16 cellular contexts compared by ENCODE assay signal in genomic region chr7:135204271-135204872, GRCh38. TPM values are rescaled to one million over a fixed set of nuclear protein-coding genes. Genes with fewer than 3 reads are reported as not detected.
DNase-seq lines count a peak whose midpoint lies in the region; ATAC-seq and TF ChIP-seq lines count a peak whose summit lies in the region.
"Had no signal": no experiment of that assay in that cellular context is flagged by ENCODE, and none has a peak within 500 bp of the region (broad histone marks: within the 10 kb centered on the region; RNA-seq: fewer than 3 reads in every experiment).

No MANE protein-coding gene starts in this region.

- TF ChIP-seq CTCF in epithelial cell of proximal tubule (conservative IDR thresholded peaks at IDR 0.05; ENCODE audit: low read depth, low read length) (no peak), lower leg skin (IDR thresholded peaks at IDR 0.05) (no peak)

- no peak for TF ChIP-seq POLR2A in lower leg skin (IDR thresholded peaks at IDR 0.05)

- no peak overlapping the region for H3K4me3 ChIP-seq in BLaER1 treated with 17β-estradiol and CSF1 and Interleukin-3, amounts not matched to agents 10 nM and 100 nM
- H3K4me3 ChIP-seq in SJSA1 (peak overlapping the region; percentile 11), epithelial cell of proximal tubule (ENCODE audit: low read depth, low read length) (peak overlapping the region; percentile 61), lower leg skin (ENCODE audit: low read depth, poor library complexity, severe bottlenecking) (no peak overlapping the region)
- H3K4me3 ChIP-seq: right lobe of liver, transverse colon had no signal

- intact Hi-C loops in lower leg skin (cut with DNase I; ENCODE audit: low total_unique reads): no loop called here

- H3K9me3 ChIP-seq in BLaER1 treated with 17β-estradiol and CSF1 and Interleukin-3, amounts not matched to agents 10 nM and 100 nM (replicated peaks in 1 of 11): no peaks in the 10 kb centered on the region
- H3K9me3 ChIP-seq in SJSA1 (replicated peaks): no peaks in the 10 kb centered on the region
- H3K9me3 ChIP-seq: right lobe of liver, transverse colon had no signal

- ATAC-seq in GM21515 (IDR thresholded peaks at IDR 0.05; ENCODE audit: unreplicated experiment) (no peak), HG02588 (IDR thresholded peaks at IDR 0.05; ENCODE audit: unreplicated experiment) (no peak)
- ATAC-seq: activated naive CD4-positive, alpha-beta T cell treated with anti-CD3 and anti-CD28 coated beads, Interleukin-2, amount 50 U/mL, for 72 hours; T-helper 17 cell had no signal

- peaks cover 26 to 60% (median 40%) of the 10 kb centered on the region in 11 experiments for H3K36me3 ChIP-seq in BLaER1 treated with 17β-estradiol and CSF1 and Interleukin-3, amounts not matched to agents 10 nM and 100 nM
- H3K36me3 ChIP-seq in SJSA1: peaks cover 82% of the 10 kb centered on the region

- peak overlapping the region in 1 of 11 experiments; percentile 14; a peak in 1 of 22 replicates for H3K27ac ChIP-seq in BLaER1 treated with 17β-estradiol and CSF1 and Interleukin-3, amounts not matched to agents 10 nM and 100 nM
- peak overlapping the region; percentile 43 for H3K27ac ChIP-seq in SJSA1
- H3K27ac ChIP-seq: right lobe of liver, transverse colon had no signal

- peaks cover 64 to 79% (median 72%) of the 10 kb centered on the region in 10 experiments for H3K4me1 ChIP-seq in BLaER1 treated with 17β-estradiol and CSF1 and Interleukin-3, amounts not matched to agents 10 nM and 100 nM
- peaks cover 38% of the 10 kb centered on the region for H3K4me1 ChIP-seq in SJSA1 (replicated peaks)

- H3K27me3 ChIP-seq in BLaER1 treated with 17β-estradiol and CSF1 and Interleukin-3, amounts not matched to agents 10 nM and 100 nM: no peaks in the 10 kb centered on the region
- H3K27me3 ChIP-seq in SJSA1 (replicated peaks): no peaks in the 10 kb centered on the region
- H3K27me3 ChIP-seq: right lobe of liver, transverse colon had no signal

- H3K9ac ChIP-seq in BLaER1 treated with 17β-estradiol and CSF1 and Interleukin-3, amounts not matched to agents 10 nM and 100 nM: no peak overlapping the region

- DNase-seq in SJSA1 (ENCODE audit: low read depth in 1 of 2, low spot score in 2 of 2): peak; percentile 46 to 56
- no peak for DNase-seq in epithelial cell of proximal tubule (ENCODE audit: low read depth)
- DNase-seq in lung microvascular endothelial cell (ENCODE audit: low read depth in 2 of 2): peak; percentile 55 to 75
- DNase-seq in HuH-7 (ENCODE audit: low spot score): no peak
- no peak for DNase-seq in lower leg skin (ENCODE audit: low spot score in 2 of 2)
- DNase-seq: activated CD8-positive, alpha-beta memory T cell treated with anti-CD3 and anti-CD28 coated beads, Interleukin-2, amount 50 U/mL, for 4 hours; NCI-H774; right lobe of liver; stimulated activated CD4-positive, alpha-beta T cell treated with anti-CD3 and anti-CD28 coated beads, Interleukin-4, amount 100 ng/mL, for 24 hours; T-helper 17 cell; transverse colon had no signal

- 75 to 83% methylated on average over 9 of the region's 9 CpGs for WGBS in lower leg skin, 2 donors

- peaks cover 0 to 51% (median 0%) of the 10 kb centered on the region in 11 experiments; a peak in 3 of 22 replicates for H4K20me1 ChIP-seq in BLaER1 treated with 17β-estradiol and CSF1 and Interleukin-3, amounts not matched to agents 10 nM and 100 nM

- H3K4me2 ChIP-seq in BLaER1 treated with 17β-estradiol and CSF1 and Interleukin-3, amounts not matched to agents 10 nM and 100 nM: peak overlapping the region in 7 of 11 experiments; percentile 69 to 99 (median 76); a peak in 11 of 22 replicates

RNA-seq across cellular contexts. Expression of gene WDR91, which starts 7.0 kb away (rescaled TPM):
- 6.3 and 11.0 TPM in 2 replicates for total RNA-seq in SJSA1 (2014; rRNA removed; shearing (Covaris generic))
- total RNA-seq in epithelial cell of proximal tubule: 8.7 and 16.3 TPM in 2 replicates
- total RNA-seq in lung microvascular endothelial cell: 4.0 and 4.4 TPM in 2 replicates
- 10 to 100 TPM; 16.7 to 25.0 (median 20.8) TPM for total RNA-seq in lower leg skin

RNA-seq across cellular contexts. Expression of gene STRA8, which starts 29.3 kb away (rescaled TPM):
- total RNA-seq in SJSA1 (2014; rRNA removed; shearing (Covaris generic)): not detected in 2 replicates
- not detected in 2 replicates for total RNA-seq in epithelial cell of proximal tubule
- total RNA-seq in lung microvascular endothelial cell: not detected in 2 replicates
- 1 to 10 TPM in 1 of 4 donors, under 1 TPM in 1, not detected in 2; 0.36 to 5.5 TPM for total RNA-seq in lower leg skin
- total RNA-seq: activated naive CD4-positive, alpha-beta T cell treated with anti-CD3 and anti-CD28 coated beads, Interleukin-2, amount 50 U/mL, for 72 hours; mesothelial cell of epicardium; right lobe of liver; T-helper 17 cell; transverse colon had no signal

RNA-seq across cellular contexts. Expression of gene CYREN, which starts 33.9 kb away (rescaled TPM):
- total RNA-seq in SJSA1 (2014; rRNA removed; shearing (Covaris generic)): 67.1 and 81.6 TPM in 2 replicates
- total RNA-seq in epithelial cell of proximal tubule: 54.5 and 80.3 TPM in 2 replicates
- total RNA-seq in lung microvascular endothelial cell: 10.7 and 12.6 TPM in 2 replicates
- total RNA-seq in lower leg skin: 10 to 100 TPM; 26.1 to 42.2 (median 30.5) TPM

RNA-seq across cellular contexts. Expression of gene TMEM140, which starts 56.5 kb away (rescaled TPM):
- 1.1 and 2.2 TPM in 2 replicates for total RNA-seq in SJSA1 (2014; rRNA removed; shearing (Covaris generic))
- total RNA-seq in epithelial cell of proximal tubule (0.36 and 0.46 TPM in 2 replicates), lung microvascular endothelial cell (21.1 and 59.7 TPM in 2 replicates), lower leg skin (1 to 10 TPM; 4.3 to 8.6 (median 7.9) TPM)

Comparison
In these comparisons a context has a peak if more than half of its experiments do, and no peak if none do; other contexts are left out.
1. H3K4me3 ChIP-seq: peak in SJSA1 (single experiment) and epithelial cell of proximal tubule (single experiment); none in BLaER1 treated with 17β-estradiol and CSF1 and Interleukin-3, amounts not matched to agents 10 nM and 100 nM (0 of 10) and lower leg skin (single experiment).
2. DNase-seq: peak in SJSA1 (2 of 2) and lung microvascular endothelial cell (2 of 2); none in epithelial cell of proximal tubule (single experiment), HuH-7 (single experiment) and lower leg skin (0 of 2).